In the genomic region with DNA sequence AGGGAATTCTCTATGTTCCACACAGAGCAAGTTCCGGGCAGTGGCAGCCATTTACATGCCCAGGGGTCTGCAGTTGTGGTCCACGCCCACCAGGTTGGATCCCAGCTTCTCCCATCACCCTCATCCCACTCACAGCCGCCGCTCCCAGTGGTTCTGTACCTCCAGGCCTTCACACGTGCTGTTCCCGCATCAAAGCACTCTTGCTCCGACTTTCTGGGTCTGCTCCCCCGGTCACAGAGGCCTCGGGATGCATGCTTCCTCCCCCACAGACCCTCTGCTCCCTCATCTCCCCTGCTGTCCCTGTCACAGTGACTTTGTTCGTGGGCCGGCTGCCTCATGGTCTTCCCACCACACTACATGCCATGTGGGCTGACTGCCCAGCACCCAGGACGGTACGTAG, we compare ENCODE assay signal across 18 cellular contexts.
A peak's percentile ranks its signal among the peaks of the same experiment; 100 is the strongest.
DNase-seq lines count a peak whose midpoint lies in the region; ATAC-seq, FAIRE-seq and TF ChIP-seq lines count a peak whose summit lies in the region.
"Had no signal": no experiment of that assay in that cellular context is flagged by ENCODE, and none has a peak within 500 bp of the region (broad histone marks: within the 10 kb centered on the region; RNA-seq: fewer than 3 reads in every experiment).

No MANE protein-coding gene starts in this region.

- WGBS in right cardiac atrium = 78% methylated on average over 13 of the region's 13 CpGs
- WGBS in aorta, 2 donors = 71 to 77% methylated on average over 13 of the region's 13 CpGs

- DNase-seq in right cardiac atrium = peak in 2 of 3 donors; percentile 6 to 10
- DNase-seq in left ventricle myocardium superior = no peak
- DNase-seq in kidney = peak; percentile 70
- no peak for DNase-seq in neural progenitor cell (ENCODE audit: low spot score)
- DNase-seq in aorta = peak; percentile 22 to 61
- no peak for DNase-seq in activated CD4-positive, alpha-beta T cell treated with anti-CD3 and anti-CD28 coated beads, Interleukin-2, amount 50 U/mL, for 1 hour
- no peak for DNase-seq in SJCRH30
- DNase-seq: 8988T; AML-193; C1 segment of cervical spinal cord; CD4-positive, alpha-beta memory T cell; DMS79; IMR-90 had no signal

- no peak for FAIRE-seq in kidney (lab: Jason Lieb, UNC)
- FAIRE-seq: GM12878, GM18507, H54 had no signal

- no peak overlapping the region for H3K4me2 ChIP-seq in neural progenitor cell

- no peaks in the 10 kb centered on the region for H3K79me2 ChIP-seq in neural progenitor cell (ENCODE audit: low read depth)

- H3K4me3 Mint-ChIP-seq in neural progenitor cell = no peak overlapping the region
- H3K4me3 Mint-ChIP-seq: CD4-positive, alpha-beta memory T cell had no signal

- no peak overlapping the region for H3K27ac ChIP-seq in right cardiac atrium (ENCODE audit: low read length)
- H3K27ac ChIP-seq in kidney (ENCODE audit: low read depth in 2 of 2, low read length in 2 of 2) = no peak overlapping the region
- H3K27ac ChIP-seq in neural progenitor cell = no peak overlapping the region
- no peak overlapping the region for H3K27ac ChIP-seq in aorta (ENCODE audit: low read depth in 1 of 2, low read length in 2 of 2)
- no peak overlapping the region for H3K27ac ChIP-seq in SJCRH30
- H3K27ac ChIP-seq: HL-60 had no signal

- no peaks in the 10 kb centered on the region for H3K4me1 ChIP-seq in right cardiac atrium (ENCODE audit: control insufficient read depth, insufficient read depth, low read length)
- no peaks in the 10 kb centered on the region for H3K4me1 ChIP-seq in kidney (ENCODE audit: control insufficient read depth in 1 of 2, insufficient read depth in 1 of 2, low read depth in 1 of 2, low read length in 2 of 2)
- peaks cover 18% of the 10 kb centered on the region for H3K4me1 ChIP-seq in neural progenitor cell
- no peaks in the 10 kb centered on the region for H3K4me1 ChIP-seq in aorta (ENCODE audit: control insufficient read depth in 1 of 2, insufficient read depth in 2 of 2, low read length in 2 of 2)
- H3K4me1 ChIP-seq in SJCRH30 = no peaks in the 10 kb centered on the region

- H3K27me3 Mint-ChIP-seq in neural progenitor cell (ENCODE audit: insufficient read depth, low read depth) = peaks cover 7% of the 10 kb centered on the region

- H3K9me3 Mint-ChIP-seq in neural progenitor cell = no peaks in the 10 kb centered on the region
- H3K9me3 Mint-ChIP-seq: CD4-positive, alpha-beta memory T cell had no signal

- H3K36me3 ChIP-seq in kidney (ENCODE audit: control insufficient read depth in 1 of 2, insufficient read depth in 2 of 2, low read length in 2 of 2) = no peaks in the 10 kb centered on the region
- no peaks in the 10 kb centered on the region for H3K36me3 ChIP-seq in neural progenitor cell
- H3K36me3 ChIP-seq in aorta (ENCODE audit: control insufficient read depth in 1 of 2, insufficient read depth in 2 of 2, low read length in 1 of 2) = no peaks in the 10 kb centered on the region
- no peaks in the 10 kb centered on the region for H3K36me3 ChIP-seq in SJCRH30

- H3K4me1 Mint-ChIP-seq in neural progenitor cell = peaks cover 31% of the 10 kb centered on the region
- H3K4me1 Mint-ChIP-seq: CD4-positive, alpha-beta memory T cell had no signal

- H3K4me3 ChIP-seq in right cardiac atrium (ENCODE audit: low read length) = no peak overlapping the region
- no peak overlapping the region for H3K4me3 ChIP-seq in kidney (ENCODE audit: low read length in 2 of 2)
- H3K4me3 ChIP-seq in neural progenitor cell = no peak overlapping the region
- no peak overlapping the region for H3K4me3 ChIP-seq in aorta (ENCODE audit: low read length in 2 of 2)
- no peak overlapping the region for H3K4me3 ChIP-seq in SJCRH30
- H3K4me3 ChIP-seq: GM12878 had no signal

- H3F3A ChIP-seq in neural progenitor cell (ENCODE audit: low read depth) = no peaks in the 10 kb centered on the region

- H3K9me3 ChIP-seq in right cardiac atrium (ENCODE audit: control insufficient read depth, low read length) = no peaks in the 10 kb centered on the region
- no peaks in the 10 kb centered on the region for H3K9me3 ChIP-seq in kidney (ENCODE audit: control insufficient read depth in 1 of 2, low read length in 2 of 2)
- no peaks in the 10 kb centered on the region for H3K9me3 ChIP-seq in neural progenitor cell (ENCODE audit: low read depth)
- no peaks in the 10 kb centered on the region for H3K9me3 ChIP-seq in aorta (ENCODE audit: control insufficient read depth, low read length)
- H3K9me3 ChIP-seq in SJCRH30 (replicated peaks) = no peaks in the 10 kb centered on the region

- no peaks in the 10 kb centered on the region for H3K36me3 Mint-ChIP-seq in neural progenitor cell
- H3K36me3 Mint-ChIP-seq: CD4-positive, alpha-beta memory T cell had no signal

- peak overlapping the region; percentile 85 for H3K27ac Mint-ChIP-seq in neural progenitor cell

- ATAC-seq in right cardiac atrium (no peak), left ventricle myocardium superior (no peak), aorta (ENCODE audit: low FRiP score) (no peak), GM21723 (IDR thresholded peaks at IDR 0.05; ENCODE audit: unreplicated experiment) (no peak)
- ATAC-seq: GM12878 had no signal

- H2AFZ ChIP-seq in neural progenitor cell (replicated peaks) = no peak overlapping the region

- no peak for TF ChIP-seq CTCF in kidney (IDR thresholded peaks at IDR 0.05; ENCODE audit: borderline replicate concordance, extremely low read depth, insufficient read depth)
- TF ChIP-seq CTCF in neural progenitor cell (IDR thresholded peaks at IDR 0.05) = no peak

- intact Hi-C loops in right cardiac atrium (cut with DNase I) (no loop called here), left ventricle myocardium superior (cut with micrococcal nuclease) (no loop called here), kidney (cut with DNase I) (no loop called here), aorta (cut with DNase I) (no loop called here)

- H3K27me3 ChIP-seq in right cardiac atrium (ENCODE audit: control insufficient read depth, insufficient read depth) (no peaks in the 10 kb centered on the region), neural progenitor cell (no peaks in the 10 kb centered on the region), aorta (ENCODE audit: control insufficient read depth in 1 of 2, insufficient read depth in 2 of 2, low read length in 1 of 2) (no peaks in the 10 kb centered on the region), SJCRH30 (peaks cover 86% of the 10 kb centered on the region)

- H4K20me1 ChIP-seq in neural progenitor cell (ENCODE audit: low read depth) = no peaks in the 10 kb centered on the region

- H3K9ac ChIP-seq in kidney (ENCODE audit: low read length in 2 of 2) (no peak overlapping the region), neural progenitor cell (no peak overlapping the region)

Comparison
In these comparisons a context has a peak if more than half of its experiments do, and no peak if none do; other contexts are left out.
1. DNase-seq: peak in right cardiac atrium (2 of 3), kidney (single experiment) and aorta (2 of 2); none in left ventricle myocardium superior (single experiment), neural progenitor cell (single experiment), activated CD4-positive, alpha-beta T cell treated with anti-CD3 and anti-CD28 coated beads, Interleukin-2, amount 50 U/mL, for 1 hour (single experiment) and SJCRH30 (0 of 2).